14 cellular contexts compared by ENCODE assay signal in the genomic region with DNA sequence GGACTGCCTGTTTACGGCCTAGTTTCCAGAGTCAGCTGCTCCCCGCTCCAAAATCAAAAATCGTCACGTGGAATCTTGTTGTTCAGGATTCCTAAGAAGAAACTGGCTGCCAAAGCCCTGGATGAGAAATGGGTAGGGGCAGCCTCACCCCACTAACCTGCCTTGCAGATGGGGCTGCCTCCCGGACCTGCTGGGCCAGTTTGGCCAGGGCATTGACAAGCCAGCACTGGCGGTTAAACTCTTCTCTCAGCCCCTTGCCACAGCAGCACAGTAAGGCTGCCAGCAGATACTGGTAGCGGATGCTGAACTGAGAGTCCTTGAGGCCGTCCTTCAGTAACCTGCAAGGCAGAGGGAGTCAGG. TPM values are rescaled to one million over a fixed set of nuclear protein-coding genes. Genes with fewer than 3 reads are reported as not detected.
DNase-seq lines count a peak whose midpoint lies in the region; ATAC-seq and TF ChIP-seq lines count a peak whose summit lies in the region.
"Had no signal": no experiment of that assay in that cellular context is flagged by ENCODE, and none has a peak within 500 bp of the region (broad histone marks: within the 10 kb centered on the region; RNA-seq: fewer than 3 reads in every experiment).

No MANE protein-coding gene starts in this region.

- H2AFZ ChIP-seq in hepatocyte (no peak overlapping the region), smooth muscle cell (ENCODE audit: low read depth) (no peak overlapping the region)

- 82% methylated on average over 8 of the region's 8 CpGs for WGBS in hepatocyte (ENCODE audit: low lambda C conversion rate, missing lambda C conversion rate)
- WGBS in smooth muscle cell (ENCODE audit: low lambda C conversion rate) = 78% methylated on average over 8 of the region's 8 CpGs

- peak; percentile 39 for DNase-seq in ELF-1 (ENCODE audit: low read depth, low spot score)
- no peak for DNase-seq in RWPE2 (ENCODE audit: low spot score)
- peak; percentile 40 for DNase-seq in hepatocyte (ENCODE audit: low spot score)
- no peak for DNase-seq in smooth muscle cell (lab: John Stamatoyannopoulos, UW; ENCODE audit: unreplicated experiment)
- no peak for DNase-seq in SKM-1 treated with dmso at 0.1 percent for 144 hours (lab: John Stamatoyannopoulos, UW; ENCODE audit: unreplicated experiment)
- no peak for DNase-seq in progenitor cell of endocrine pancreas (ENCODE audit: low spot score, unreplicated experiment)
- DNase-seq in D341Med (ENCODE audit: low spot score) = no peak
- DNase-seq: activated naive CD8-positive, alpha-beta T cell treated with anti-CD3 and anti-CD28 coated beads, Interleukin-2, amount 10 ng/mL, durations not matched to agents 7 days and 5 days; cortex of kidney; EL; H7; NCI-H2227 treated with DMSO at 0.1 percent for 48 hours had no signal

- H3K36me3 ChIP-seq in RWPE2 (ENCODE audit: low read depth) = peaks cover 9% of the 10 kb centered on the region
- H3K36me3 ChIP-seq in hepatocyte (replicated peaks; ENCODE audit: insufficient read depth, low read depth) = no peaks in the 10 kb centered on the region
- H3K36me3 ChIP-seq in smooth muscle cell (ENCODE audit: low read depth) = no peaks in the 10 kb centered on the region

- H3K27ac Mint-ChIP-seq in progenitor cell of endocrine pancreas = no peak overlapping the region
- H3K27ac Mint-ChIP-seq: activated naive CD8-positive, alpha-beta T cell treated with anti-CD3 and anti-CD28 coated beads, Interleukin-2, amount 10 ng/mL, durations not matched to agents 7 days and 5 days; T-helper 2 cell treated with Interferon-gamma antibody and Interleukin-4, amounts not matched to agents 5 μg/mL and 100 μg/mL, for 36 hours had no signal

- H3K4me1 Mint-ChIP-seq in progenitor cell of endocrine pancreas (ENCODE audit: low read depth) = peaks cover 4% of the 10 kb centered on the region

- H3K27me3 Mint-ChIP-seq in progenitor cell of endocrine pancreas = no peaks in the 10 kb centered on the region
- H3K27me3 Mint-ChIP-seq: activated naive CD8-positive, alpha-beta T cell treated with anti-CD3 and anti-CD28 coated beads, Interleukin-2, amount 10 ng/mL, durations not matched to agents 7 days and 5 days had no signal

- H3K4me3 Mint-ChIP-seq in progenitor cell of endocrine pancreas (ENCODE audit: low read depth) = no peak overlapping the region
- H3K4me3 Mint-ChIP-seq: activated naive CD8-positive, alpha-beta T cell treated with anti-CD3 and anti-CD28 coated beads, Interleukin-2, amount 10 ng/mL, durations not matched to agents 7 days and 5 days; T-helper 2 cell treated with Interferon-gamma antibody and Interleukin-4, amounts not matched to agents 5 μg/mL and 100 μg/mL, for 36 hours had no signal

- no peak for TF ChIP-seq POLR2A in GM18505 (IDR thresholded peaks at IDR 0.05; ENCODE audit: borderline replicate concordance, extremely low read depth, insufficient read depth, insufficient read length)

- H3K36me3 Mint-ChIP-seq in progenitor cell of endocrine pancreas (ENCODE audit: insufficient read depth) = peaks cover 46% of the 10 kb centered on the region

- H3F3A ChIP-seq in smooth muscle cell (ENCODE audit: low read depth) = peaks cover 15% of the 10 kb centered on the region

- no peaks in the 10 kb centered on the region for H4K20me1 ChIP-seq in hepatocyte (ENCODE audit: insufficient read depth, poor library complexity, severe bottlenecking)
- peaks cover 2% of the 10 kb centered on the region for H4K20me1 ChIP-seq in smooth muscle cell (ENCODE audit: low read depth)

- peaks cover 30% of the 10 kb centered on the region for H3K4me1 ChIP-seq in RWPE2 (ENCODE audit: insufficient read depth, poor library complexity, severe bottlenecking)
- H3K4me1 ChIP-seq in hepatocyte (ENCODE audit: insufficient read depth) = no peaks in the 10 kb centered on the region
- H3K4me1 ChIP-seq in smooth muscle cell (ENCODE audit: low read depth) = peaks cover 2% of the 10 kb centered on the region

- no peaks in the 10 kb centered on the region for H3K27me3 ChIP-seq in RWPE2 (ENCODE audit: insufficient read depth, poor library complexity, severe bottlenecking)
- H3K27me3 ChIP-seq in hepatocyte = no peaks in the 10 kb centered on the region
- H3K27me3 ChIP-seq in smooth muscle cell (ENCODE audit: low read depth) = no peaks in the 10 kb centered on the region

- H3K79me2 ChIP-seq in hepatocyte = no peaks in the 10 kb centered on the region
- H3K79me2 ChIP-seq in smooth muscle cell (ENCODE audit: low read depth) = no peaks in the 10 kb centered on the region

- ATAC-seq in RWPE2 (ENCODE audit: low read depth) = peak; percentile 37
- no peak for ATAC-seq in GM18505 (IDR thresholded peaks at IDR 0.05; ENCODE audit: unreplicated experiment)

- H3K27ac ChIP-seq in RWPE2 (ENCODE audit: poor library complexity, severe bottlenecking) (peak overlapping the region; percentile 71), hepatocyte (peak overlapping the region; percentile 31), smooth muscle cell (ENCODE audit: low read depth) (peak overlapping the region; percentile 92)

- H3K9me3 ChIP-seq in RWPE2 (ENCODE audit: severe bottlenecking) = no peaks in the 10 kb centered on the region
- no peaks in the 10 kb centered on the region for H3K9me3 ChIP-seq in hepatocyte (ENCODE audit: low read depth)
- no peaks in the 10 kb centered on the region for H3K9me3 ChIP-seq in smooth muscle cell (replicated peaks; ENCODE audit: low read depth)

- no peaks in the 10 kb centered on the region for H3K9me3 Mint-ChIP-seq in progenitor cell of endocrine pancreas (ENCODE audit: low read depth)
- H3K9me3 Mint-ChIP-seq: activated naive CD8-positive, alpha-beta T cell treated with anti-CD3 and anti-CD28 coated beads, Interleukin-2, amount 10 ng/mL, durations not matched to agents 7 days and 5 days; T-helper 2 cell treated with Interferon-gamma antibody and Interleukin-4, amounts not matched to agents 5 μg/mL and 100 μg/mL, for 36 hours had no signal

- no peaks in the 10 kb centered on the region for H3K9me2 ChIP-seq in hepatocyte (replicated peaks; ENCODE audit: insufficient read depth)

- peak overlapping the region; percentile 52 for H3K9ac ChIP-seq in smooth muscle cell (ENCODE audit: low read depth)

- no peak overlapping the region for H3K4me3 ChIP-seq in RWPE2 (ENCODE audit: severe bottlenecking)
- no peak overlapping the region for H3K4me3 ChIP-seq in hepatocyte
- H3K4me3 ChIP-seq in smooth muscle cell = no peak overlapping the region

- H3K4me2 ChIP-seq in hepatocyte = no peak overlapping the region
- H3K4me2 ChIP-seq in smooth muscle cell = no peak overlapping the region

- TF ChIP-seq CTCF in RWPE2 (IDR thresholded peaks at IDR 0.05; ENCODE audit: poor library complexity, severe bottlenecking) (no peak), hepatocyte (IDR thresholded peaks at IDR 0.05; ENCODE audit: poor library complexity) (no peak), smooth muscle cell (IDR thresholded peaks at IDR 0.05; ENCODE audit: borderline replicate concordance, insufficient read depth, poor library complexity, severe bottlenecking) (no peak), progenitor cell of endocrine pancreas (IDR thresholded peaks at IDR 0.05; ENCODE audit: unreplicated experiment) (no peak)

RNA-seq across cellular contexts. Expression of a gene that starts 31.6 kb away (rescaled TPM):
- total RNA-seq in hepatocyte = 66.9 and 77.0 TPM in 2 replicates
- 31.2 and 34.0 TPM in 2 replicates for polyA plus RNA-seq in hepatocyte
- 68.1 and 74.8 TPM in 2 replicates for total RNA-seq in smooth muscle cell
- 24.1 and 25.0 TPM in 2 replicates for polyA plus RNA-seq in smooth muscle cell
- 42.6 and 43.3 TPM in 2 replicates for total RNA-seq in progenitor cell of endocrine pancreas

RNA-seq across cellular contexts. Expression of a gene that starts 51.4 kb away (rescaled TPM):
- total RNA-seq in hepatocyte (19.7 and 26.0 TPM in 2 replicates), smooth muscle cell (9.5 and 11.5 TPM in 2 replicates), progenitor cell of endocrine pancreas (62.2 and 62.7 TPM in 2 replicates)
- polyA plus RNA-seq in hepatocyte (15.5 and 18.8 TPM in 2 replicates), smooth muscle cell (3.0 and 5.0 TPM in 2 replicates)

Comparison
In these comparisons a context has a peak if more than half of its experiments do, and no peak if none do; other contexts are left out.
1. DNase-seq: peak in ELF-1 (single experiment) and hepatocyte (single experiment); none in RWPE2 (single experiment), smooth muscle cell (single experiment), SKM-1 treated with dmso at 0.1 percent for 144 hours (single experiment), progenitor cell of endocrine pancreas (single experiment) and D341Med (single experiment).
2. H3K27ac ChIP-seq: peak in every context shown above with its lines; median percentile 92 in smooth muscle cell; 71 in RWPE2; 31 in hepatocyte.